8 cellular contexts compared by ENCODE assay signal in the genomic region with DNA sequence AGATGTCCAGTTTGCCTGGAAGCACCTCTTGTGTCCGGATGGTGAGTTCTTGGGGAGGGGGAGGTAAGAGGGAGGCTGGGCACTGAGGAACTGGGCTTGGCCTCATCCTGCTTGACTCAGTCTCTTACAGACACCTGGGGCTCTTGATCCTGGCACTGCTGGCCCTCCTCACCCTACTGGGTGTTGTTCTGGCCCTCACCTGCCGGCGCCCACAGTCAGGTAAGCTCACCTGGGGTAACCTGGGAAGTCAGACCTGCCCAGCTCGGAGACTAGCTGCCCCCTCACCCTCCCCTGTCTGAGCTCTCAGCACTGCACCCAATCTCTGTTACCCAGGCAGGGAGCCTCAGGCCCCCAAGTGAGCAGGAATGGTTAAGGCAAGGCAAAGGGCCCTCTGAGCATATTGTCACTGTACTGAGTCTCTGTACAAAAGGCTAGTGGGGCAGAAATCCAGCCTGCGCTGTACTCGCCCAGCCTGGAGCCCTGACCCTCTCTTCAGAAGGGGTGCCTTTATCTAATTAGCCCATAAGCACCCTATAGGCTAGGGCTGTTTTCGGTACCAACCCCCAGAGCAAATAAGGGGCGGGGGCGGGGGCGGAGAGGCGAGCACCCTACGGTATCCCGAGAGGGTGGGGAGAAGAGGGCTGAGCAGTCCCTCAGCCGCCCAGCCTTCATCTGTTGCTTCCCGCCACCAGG. TPM values are rescaled to one million over a fixed set of nuclear protein-coding genes. Genes with fewer than 3 reads are reported as not detected.
DNase-seq lines count a peak whose midpoint lies in the region; ATAC-seq and TF ChIP-seq lines count a peak whose summit lies in the region.

No MANE protein-coding gene starts in this region.

- peak; percentile 5 to 35 for ATAC-seq in activated CD4-positive, CD25-positive, alpha-beta regulatory T cell treated with anti-CD3 and anti-CD28 coated beads, Interleukin-2, amount 50 U/mL, for 24 hours

- peaks cover 6% of the 10 kb centered on the region; the same call in 1 of the 2 replicates for H3K36me3 ChIP-seq in SJSA1
- H3K36me3 ChIP-seq in suprapubic skin, result peaks cover 17% of the 10 kb centered on the region

- TF ChIP-seq POLR2A in suprapubic skin (IDR thresholded peaks at IDR 0.05), result no peak

- peak overlapping the region; percentile 50 for H3K4me3 ChIP-seq in SJSA1
- peak overlapping the region; percentile 62 for H3K4me3 ChIP-seq in suprapubic skin

- TF ChIP-seq EP300 in suprapubic skin (IDR thresholded peaks at IDR 0.05), result no peak

- H3K27ac ChIP-seq in SJSA1, result no peak overlapping the region
- peak overlapping the region; percentile 92 for H3K27ac ChIP-seq in suprapubic skin

- peaks cover 35% of the 10 kb centered on the region for H3K4me1 ChIP-seq in SJSA1 (replicated peaks)
- H3K4me1 ChIP-seq in suprapubic skin, result peaks cover 63% of the 10 kb centered on the region

- TF ChIP-seq CTCF in suprapubic skin (IDR thresholded peaks at IDR 0.05), result no peak

- 34% methylated on average over 6 of the region's 15 CpGs for WGBS in suprapubic skin

- H3K9me3 ChIP-seq in SJSA1 (replicated peaks), result 0 out of 2 replicates have a peak, but pooled peaks cover 5% of the 10 kb centered on the region
- no peaks in the 10 kb centered on the region for H3K9me3 ChIP-seq in suprapubic skin

- H3K27me3 ChIP-seq in SJSA1 (replicated peaks), result no peaks in the 10 kb centered on the region
- H3K27me3 ChIP-seq in suprapubic skin, result no peaks in the 10 kb centered on the region

- no peak for DNase-seq in activated CD4-positive, CD25-positive, alpha-beta regulatory T cell treated with anti-CD3 and anti-CD28 coated beads, Interleukin-2, amount 50 U/mL, for 72 hours
- DNase-seq in SJSA1 (ENCODE audit: low read depth in 1 of 2, low spot score in 2 of 2) (no peak), iPS-NIHi7 (ENCODE audit: extremely low spot score) (peak; percentile 63), suprapubic skin (ENCODE audit: low spot score in 2 of 2) (no peak), COLO668 (lab: John Stamatoyannopoulos, UW; ENCODE audit: unreplicated experiment) (no peak), NK-92 (lab: John Stamatoyannopoulos, UW; ENCODE audit: unreplicated experiment) (no peak)
- DNase-seq in stimulated activated CD4-positive, alpha-beta T cell treated with anti-CD3 and anti-CD28 coated beads, Interleukin-1b, Interleukin-23, amount 100 ng/mL, for 48 hours, result no peak

RNA-seq across cellular contexts. Expression of gene IL17RC, which starts 2.2 kb away (rescaled TPM):
- 12.6 and 19.5 TPM in 2 replicates for total RNA-seq in SJSA1 (2014; rRNA removed; shearing (Covaris generic))
- total RNA-seq in suprapubic skin, result 100 to 1,000 TPM in 3 of 4 donors, 10 to 100 TPM in 1; 92.5 to 185 (median 137) TPM

RNA-seq across cellular contexts. Expression of gene IL17RE, which starts 12.1 kb away (rescaled TPM):
- 0.37 and 0.56 TPM in 2 replicates for total RNA-seq in SJSA1 (2014; rRNA removed; shearing (Covaris generic))
- total RNA-seq in suprapubic skin, result 100 to 1,000 TPM in 1 of 4 donors, 10 to 100 TPM in 3; 49.2 to 116 (median 77.8) TPM

RNA-seq across cellular contexts. Expression of gene CRELD1, which starts 18.9 kb away (rescaled TPM):
- 11.7 and 13.0 TPM in 2 replicates for total RNA-seq in SJSA1 (2014; rRNA removed; shearing (Covaris generic))
- total RNA-seq in suprapubic skin, result 10 to 100 TPM; 18.9 to 46.7 (median 26.0) TPM

RNA-seq across cellular contexts. Expression of gene JAGN1, which starts 24.3 kb away (rescaled TPM):
- 17.2 and 21.2 TPM in 2 replicates for total RNA-seq in SJSA1 (2014; rRNA removed; shearing (Covaris generic))
- 10 to 100 TPM; 29.5 to 71.3 (median 49.8) TPM for total RNA-seq in suprapubic skin

RNA-seq across cellular contexts. Expression of gene CIDEC, which starts 34.7 kb away (rescaled TPM):
- total RNA-seq in SJSA1 (2014; rRNA removed; shearing (Covaris generic)), result not detected in 2 replicates
- total RNA-seq in suprapubic skin, result 10 to 100 TPM; 12.5 to 34.7 (median 26.1) TPM

Comparison
In these comparisons a context has a peak if more than half of its experiments do, and no peak if none do; other contexts are left out.
1. RNA of gene IL17RE, which starts 12.1 kb away (total RNA-seq): 49.2 to 116 TPM in suprapubic skin; 0.37 to 0.56 TPM in SJSA1; every median in the first group is over 10 times any median in the second.